8 cellular contexts compared by ENCODE assay signal in the genomic region with DNA sequence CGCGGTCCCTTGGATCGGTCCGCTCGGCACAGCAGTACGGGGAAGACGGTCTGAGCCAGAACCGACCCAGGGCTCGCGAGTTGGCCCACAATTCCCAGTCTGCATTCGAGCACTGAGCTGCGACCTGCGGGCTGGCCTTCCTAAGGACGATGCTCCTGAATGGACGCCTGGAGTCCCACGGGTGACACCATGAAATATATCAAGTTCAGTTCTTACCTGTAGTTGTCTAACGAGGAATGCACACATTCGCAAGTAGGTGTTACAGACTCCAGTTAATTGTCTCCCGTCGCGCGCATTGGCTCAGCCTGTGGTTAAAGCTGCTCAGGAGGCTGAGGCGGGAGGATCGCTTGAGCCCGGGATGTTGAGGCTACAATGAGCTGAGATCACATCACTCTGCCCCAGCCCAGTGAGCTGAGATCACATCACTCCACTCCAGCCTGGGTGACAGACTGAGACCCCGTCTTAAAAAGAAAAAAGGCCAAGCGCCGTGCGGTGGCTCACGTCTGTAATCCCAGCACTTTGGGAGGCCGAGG. TPM values are rescaled to one million over a fixed set of nuclear protein-coding genes. Genes with fewer than 3 reads are reported as not detected.
DNase-seq lines count a peak whose midpoint lies in the region; ATAC-seq and TF ChIP-seq lines count a peak whose summit lies in the region.

No MANE protein-coding gene starts in this region.

- peak overlapping the region; percentile 68 for H3K27ac Mint-ChIP-seq in Calu3 (ENCODE audit: unreplicated experiment)
- peak overlapping the region; percentile 87 for H3K27ac Mint-ChIP-seq in osteocyte (ENCODE audit: unreplicated experiment)

- no peak for ATAC-seq in GM19452 (IDR thresholded peaks at IDR 0.05; ENCODE audit: unreplicated experiment)
- ATAC-seq in GM19397 (IDR thresholded peaks at IDR 0.05; ENCODE audit: unreplicated experiment): no peak
- no peak for ATAC-seq in GM18868 (IDR thresholded peaks at IDR 0.05; ENCODE audit: unreplicated experiment)
- no peak for ATAC-seq in GM21619 (IDR thresholded peaks at IDR 0.05; ENCODE audit: unreplicated experiment)

- H3K27me3 Mint-ChIP-seq in Calu3 (ENCODE audit: unreplicated experiment) (no peaks in the 10 kb centered on the region), osteocyte (ENCODE audit: unreplicated experiment) (peaks cover 3% of the 10 kb centered on the region)

- intact Hi-C loops in Calu3 (cut with micrococcal nuclease; ENCODE audit: unreplicated experiment): no loop called here

- TF ChIP-seq CTCF in Calu3 (IDR thresholded peaks at IDR 0.05; ENCODE audit: unreplicated experiment) (no peak), epithelial cell of esophagus (IDR thresholded peaks at IDR 0.05; ENCODE audit: insufficient read depth, low read depth, low read length, missing control alignments) (no peak), osteocyte (IDR thresholded peaks at IDR 0.05) (no peak)

- H3K4me3 ChIP-seq in epithelial cell of esophagus (ENCODE audit: low read length): peak overlapping the region; percentile 73

- peaks cover 11% of the 10 kb centered on the region for H3K4me1 Mint-ChIP-seq in Calu3 (ENCODE audit: low read depth, unreplicated experiment)
- peaks cover 8% of the 10 kb centered on the region for H3K4me1 Mint-ChIP-seq in osteocyte (ENCODE audit: unreplicated experiment)

- H3K9me3 Mint-ChIP-seq in Calu3 (ENCODE audit: low read depth, unreplicated experiment) (no peaks in the 10 kb centered on the region), osteocyte (ENCODE audit: unreplicated experiment) (no peaks in the 10 kb centered on the region)

- BruUV-seq in Calu3 (replicated peaks; lab: Mats Ljungman, UMichigan): no TSS peak

- no peak for DNase-seq in Calu3
- peak; percentile 4 for DNase-seq in RPMI8226
- DNase-seq in epithelial cell of esophagus (ENCODE audit: low read depth): no peak
- DNase-seq in osteocyte (ENCODE audit: extremely low spot score, unreplicated experiment): no peak

- H3K36me3 Mint-ChIP-seq in Calu3 (ENCODE audit: insufficient read depth, unreplicated experiment): peaks cover 23% of the 10 kb centered on the region
- peaks cover 12% of the 10 kb centered on the region for H3K36me3 Mint-ChIP-seq in osteocyte (ENCODE audit: unreplicated experiment)

- CTCF ChIA-PET in Calu3 (lab: Charles Lee): no interaction called here

- H3K4me3 Mint-ChIP-seq in Calu3 (ENCODE audit: low read depth, unreplicated experiment) (peak overlapping the region; percentile 95), osteocyte (ENCODE audit: unreplicated experiment) (peak overlapping the region; percentile 82)

RNA-seq across cellular contexts. Expression of a gene that starts 0.8 kb away (rescaled TPM):
- 3.9 and 5.1 TPM in 2 replicates for total RNA-seq in Calu3 (2022)
- total RNA-seq in osteocyte: 5.2 and 6.3 TPM in 2 replicates

RNA-seq across cellular contexts. Expression of a gene that starts 30.9 kb away (rescaled TPM):
- total RNA-seq in Calu3 (2022): 15.3 and 15.8 TPM in 2 replicates
- total RNA-seq in osteocyte: 1.3 and 1.6 TPM in 2 replicates
